1 cellular context compared by ENCODE assay signal in genomic region chr3:80244390-80244789, GRCh38.
TF ChIP-seq lines count a peak whose summit lies in the region.

No MANE protein-coding gene starts in this region.

TF ChIP-seq in SK-N-SH treated with all-trans-retinoic acid at 6 μM for 48 hours, 23 proteins besides CTCF, POLR2A, EP300 and RAD21:
- TF ChIP-seq OSR1 (CRISPR knock-in tag; IDR thresholded peaks at IDR 0.05) (no peak), ZC3H10 (CRISPR knock-in tag; IDR thresholded peaks at IDR 0.05) (no peak), TCF4 (CRISPR knock-in tag; IDR thresholded peaks at IDR 0.05; ENCODE audit: borderline replicate concordance) (no peak), CSRNP3 (CRISPR knock-in tag; IDR thresholded peaks at IDR 0.05) (no peak), PPARA (CRISPR knock-in tag; IDR thresholded peaks at IDR 0.05; ENCODE audit: borderline replicate concordance) (no peak), ZNF8 (CRISPR knock-in tag; IDR thresholded peaks at IDR 0.05) (no peak), TSHZ2 (CRISPR knock-in tag; IDR thresholded peaks at IDR 0.05) (no peak)
